In genomic region chr6:142884214-142885035, GRCh38 we compare ENCODE assay signal across 8 cellular contexts.
DNase-seq lines count a peak whose midpoint lies in the region; ATAC-seq, FAIRE-seq and TF ChIP-seq lines count a peak whose summit lies in the region.

No MANE protein-coding gene starts in this region.

- intact Hi-C loops in Panc1 (cut with micrococcal nuclease; ENCODE audit: unreplicated experiment) (loop anchor here (5.0 kb wide), 1 partner anchor 192 kb away; no protein-coding TSS in a partner anchor), endothelial cell of umbilical vein (cut with micrococcal nuclease) (loop anchor here (1.0 to 2.0 kb wide), 7 partner anchors 16 to 191 kb away; partner anchors contain the start of gene AIG1), left colon (cut with DNase I, micrococcal nuclease) (loop anchor here in 1 of 2 donors (10.0 kb wide), 1 partner anchor 190 kb away; no protein-coding TSS in a partner anchor)

- dilution Hi-C loops in endothelial cell of umbilical vein (cut with MboI; ENCODE audit: extremely low pct_ligation_motif_present, low sequenced_read_pairs) = no loop called here

- DNase-seq in Panc1 (ENCODE audit: low read depth, low spot score) = no peak
- DNase-seq in endothelial cell of umbilical vein (ENCODE audit: low read depth, low spot score) = no peak
- DNase-seq in progenitor cell of endocrine pancreas (ENCODE audit: low spot score, unreplicated experiment) = no peak
- DNase-seq in GF-D8 (lab: John Stamatoyannopoulos, UW) = no peak
- DNase-seq in left colon = no peak
- no peak for DNase-seq in ACHN
- DNase-seq in stimulated activated CD4-positive, alpha-beta T cell treated with anti-CD3 and anti-CD28 coated beads, Interleukin-12 subunit alpha, Interleukin-12 subunit beta, amount 100 ng/mL, for 4 hours = no peak

- peak overlapping the region; percentile 84 for H3K27ac Mint-ChIP-seq in progenitor cell of endocrine pancreas

- no peaks in the 10 kb centered on the region for H3K36me3 Mint-ChIP-seq in progenitor cell of endocrine pancreas (ENCODE audit: insufficient read depth)

- in situ Hi-C loops in Panc1 (cut with HindIII; ENCODE audit: low pct_unique_long_range_greater_than_20kb, low sequenced_read_pairs) (no loop called here), ACHN (cut with HindIII; ENCODE audit: low pct_ligation_motif_present, low pct_unique_long_range_greater_than_20kb, low sequenced_read_pairs) (no loop called here)

- peaks cover 10% of the 10 kb centered on the region for H3K27me3 Mint-ChIP-seq in progenitor cell of endocrine pancreas

- peak overlapping the region; percentile 50 for H3K4me3 Mint-ChIP-seq in progenitor cell of endocrine pancreas (ENCODE audit: low read depth)

- H3K9me3 Mint-ChIP-seq in progenitor cell of endocrine pancreas (ENCODE audit: low read depth) = no peaks in the 10 kb centered on the region

- TF ChIP-seq CTCF in Panc1 (IDR thresholded peaks at IDR 0.05) = no peak
- no peak for TF ChIP-seq CTCF in endothelial cell of umbilical vein (IDR thresholded peaks at IDR 0.05; ENCODE audit: extremely low read depth in 1 of 2, insufficient read depth in 1 of 2, low read depth in 1 of 2, low read length in 2 of 2)
- no peak for TF ChIP-seq CTCF in progenitor cell of endocrine pancreas (IDR thresholded peaks at IDR 0.05; ENCODE audit: unreplicated experiment)

- H3K4me3 ChIP-seq in Panc1 (ENCODE audit: low read depth in 2 of 2, low read length in 2 of 2) (peak overlapping the region; percentile 38 to 58), endothelial cell of umbilical vein (replicated peaks in 1 of 3; ENCODE audit: insufficient read depth in 1 of 3, low read depth in 1 of 3, low read length in 3 of 3) (no peak overlapping the region)

- no peaks in the 10 kb centered on the region for H4K20me1 ChIP-seq in endothelial cell of umbilical vein (replicated peaks; ENCODE audit: control insufficient read depth, extremely low read depth, insufficient read depth, low read length)

- H3K27me3 ChIP-seq in Panc1 (ENCODE audit: control insufficient read depth, insufficient read depth, low read length) = no peaks in the 10 kb centered on the region
- no peaks in the 10 kb centered on the region for H3K27me3 ChIP-seq in endothelial cell of umbilical vein (ENCODE audit: control insufficient read depth in 2 of 2, insufficient read depth in 2 of 2, low read length in 2 of 2)

- FAIRE-seq in G401.6 (lab: Jason Lieb, UNC) = peak; percentile 52
- no peak for FAIRE-seq in endothelial cell of umbilical vein (lab: Jason Lieb, UNC)

- no peaks in the 10 kb centered on the region for H3K79me2 ChIP-seq in endothelial cell of umbilical vein (ENCODE audit: control insufficient read depth, insufficient read depth, low read length)

- ATAC-seq in Panc1 (0 out of 2 replicates have a peak, but pooled peaks have one; percentile 4), left colon (no peak)

- peak overlapping the region; percentile 40 for H3K4me2 ChIP-seq in endothelial cell of umbilical vein (ENCODE audit: insufficient read depth, low read length)

- H3K27ac ChIP-seq in Panc1 (ENCODE audit: low read length) = peak overlapping the region; percentile 80
- H3K27ac ChIP-seq in endothelial cell of umbilical vein (ENCODE audit: insufficient read depth, low read depth, low read length) = peak overlapping the region; percentile 89

- BruUV-seq in Panc1 (replicated peaks; lab: Mats Ljungman, UMichigan) = TSS peak; percentile 66
- TSS peak; percentile 77 for BruUV-seq in endothelial cell of umbilical vein (replicated peaks; lab: Mats Ljungman, UMichigan)

- H2AFZ ChIP-seq in endothelial cell of umbilical vein (ENCODE audit: low read depth, low read length) = no peak overlapping the region

- no peak for TF ChIP-seq POLR2A in endothelial cell of umbilical vein (IDR thresholded peaks at IDR 0.05; ENCODE audit: low read depth, low read length)

- H3K9me1 ChIP-seq in endothelial cell of umbilical vein (replicated peaks; ENCODE audit: control insufficient read depth, extremely low read depth, insufficient read depth, low read length) = no peaks in the 10 kb centered on the region

- H3K9me3 ChIP-seq in Panc1 (ENCODE audit: control insufficient read depth, insufficient read depth, low read depth, low read length) (no peaks in the 10 kb centered on the region), endothelial cell of umbilical vein (replicated peaks; ENCODE audit: control insufficient read depth, insufficient read depth, low read length) (no peaks in the 10 kb centered on the region)

- H3K4me1 ChIP-seq in Panc1 (ENCODE audit: control insufficient read depth, insufficient read depth, low read length) (peaks cover 22% of the 10 kb centered on the region), endothelial cell of umbilical vein (ENCODE audit: control insufficient read depth, extremely low read depth, insufficient read depth, low read length) (peaks cover 14% of the 10 kb centered on the region)

- CTCF ChIA-PET in Panc1 (lab: Charles Lee) (no interaction called here), endothelial cell of umbilical vein (lab: Charles Lee) (interaction anchor here (0.9 to 4.9 kb wide), 14 partner anchors 11 to 348 kb away, joined by 3 to 25 read pairs (median 4); no protein-coding TSS in a partner anchor)

- peak overlapping the region; percentile 67 for H3K9ac ChIP-seq in endothelial cell of umbilical vein (replicated peaks; ENCODE audit: extremely low read depth, insufficient read depth, low read length)

- POLR2A ChIA-PET in Panc1 (lab: Charles Lee) (interaction anchor here (0.6 to 0.7 kb wide), 2 partner anchors 22 to 55 kb away, joined by 3 read pairs; no protein-coding TSS in a partner anchor), endothelial cell of umbilical vein (lab: Charles Lee) (no interaction called here)

- H3K36me3 ChIP-seq in Panc1 (ENCODE audit: control insufficient read depth, insufficient read depth, low read length) (no peaks in the 10 kb centered on the region), endothelial cell of umbilical vein (ENCODE audit: control insufficient read depth in 2 of 2, extremely low read depth in 1 of 2, insufficient read depth in 2 of 2, low read length in 2 of 2) (no peaks in the 10 kb centered on the region)

- H3K4me1 Mint-ChIP-seq in progenitor cell of endocrine pancreas (ENCODE audit: low read depth) = peaks cover 37% of the 10 kb centered on the region

TF ChIP-seq in endothelial cell of umbilical vein, 7 proteins besides CTCF, POLR2A, EP300 and RAD21:
- TF ChIP-seq GATA2 (IDR thresholded peaks at IDR 0.05; ENCODE audit: insufficient read depth, insufficient read length, low read depth, low read length) (no peak), FOS (IDR thresholded peaks at IDR 0.05; ENCODE audit: borderline replicate concordance, insufficient read depth, low read length) (no peak), JUN (IDR thresholded peaks at IDR 0.05; ENCODE audit: borderline replicate concordance, insufficient read depth, insufficient read length, low read depth) (no peak), EZH2 (IDR thresholded peaks at IDR 0.05; ENCODE audit: borderline replicate concordance, low read depth, low read length, severe bottlenecking) (no peak), MYC (IDR thresholded peaks at IDR 0.05; ENCODE audit: low read depth, low read length) (no peak), MAX (IDR thresholded peaks at IDR 0.05; ENCODE audit: insufficient read depth, insufficient read length) (no peak), POLR2AphosphoS5 (IDR thresholded peaks at IDR 0.05; ENCODE audit: insufficient read depth, low read depth, low read length) (no peak)

Comparison
In these comparisons a context has a peak if more than half of its experiments do, and no peak if none do; other contexts are left out.
1. H3K4me3 ChIP-seq: peak in Panc1 (2 of 2); none in endothelial cell of umbilical vein (0 of 3).